In genomic region chr19:3375221-3376088, GRCh38 we compare ENCODE assay signal across 10 cellular contexts. TPM values are rescaled to one million over a fixed set of nuclear protein-coding genes. Genes with fewer than 3 reads are reported as not detected.
A peak's percentile ranks its signal among the peaks of the same experiment; 100 is the strongest.
DNase-seq lines count a peak whose midpoint lies in the region; ATAC-seq and TF ChIP-seq lines count a peak whose summit lies in the region.
"Had no signal": no experiment of that assay in that cellular context is flagged by ENCODE, and none has a peak within 500 bp of the region (broad histone marks: within the 10 kb centered on the region; RNA-seq: fewer than 3 reads in every experiment).

No MANE protein-coding gene starts in this region.

- no peaks in the 10 kb centered on the region for H3K27me3 Mint-ChIP-seq in stimulated activated naive CD8-positive, alpha-beta T cell treated with anti-CD3 and anti-CD28 coated beads, Interleukin-15, amount 100 ng/mL, for 72 hours

- H3K9me3 ChIP-seq in muscle layer of duodenum (ENCODE audit: control insufficient read depth in 1 of 2, low read length in 2 of 2): no peaks in the 10 kb centered on the region

- DNase-seq in fibroblast of the aortic adventitia (ENCODE audit: low read depth) (peak; percentile 64), ureter (ENCODE audit: low spot score) (peak; percentile 87), AG08395 (ENCODE audit: low spot score) (no peak), T-helper 9 cell (no peak)
- DNase-seq in stimulated activated naive CD8-positive, alpha-beta T cell treated with anti-CD3 and anti-CD28 coated beads, Interleukin-15, amount 100 ng/mL, for 72 hours: no peak
- DNase-seq: NCI-H1105 had no signal

- H3K4me3 Mint-ChIP-seq in stimulated activated naive CD8-positive, alpha-beta T cell treated with anti-CD3 and anti-CD28 coated beads, Interleukin-15, amount 100 ng/mL, for 72 hours: no peak overlapping the region
- H3K4me3 Mint-ChIP-seq: T-helper 1 cell treated with Interleukin-12 subunit alpha and Interleukin-12 subunit beta and Interleukin-4 antibody, amounts not matched to agents 30 μg/mL and 1 μg/mL, for 36 hours had no signal

- peaks cover 18% of the 10 kb centered on the region for H3K4me1 Mint-ChIP-seq in stimulated activated naive CD8-positive, alpha-beta T cell treated with anti-CD3 and anti-CD28 coated beads, Interleukin-15, amount 100 ng/mL, for 72 hours

- no peak for TF ChIP-seq POLR2A in GM18505 (IDR thresholded peaks at IDR 0.05; ENCODE audit: borderline replicate concordance, extremely low read depth, insufficient read depth, insufficient read length)

- H3K4me3 ChIP-seq in fibroblast of the aortic adventitia (ENCODE audit: low read depth, low read length): peak overlapping the region; percentile 22
- H3K4me3 ChIP-seq in muscle layer of duodenum (ENCODE audit: low read depth in 1 of 2, low read length in 2 of 2): peak overlapping the region in 1 of 2 donors; percentile 48

- no peaks in the 10 kb centered on the region for H3K9me3 Mint-ChIP-seq in stimulated activated naive CD8-positive, alpha-beta T cell treated with anti-CD3 and anti-CD28 coated beads, Interleukin-15, amount 100 ng/mL, for 72 hours
- H3K9me3 Mint-ChIP-seq: T-helper 1 cell treated with Interleukin-12 subunit alpha and Interleukin-12 subunit beta and Interleukin-4 antibody, amounts not matched to agents 30 μg/mL and 1 μg/mL, for 36 hours had no signal

- no peak overlapping the region for H3K27ac Mint-ChIP-seq in stimulated activated naive CD8-positive, alpha-beta T cell treated with anti-CD3 and anti-CD28 coated beads, Interleukin-15, amount 100 ng/mL, for 72 hours
- H3K27ac Mint-ChIP-seq: T-helper 1 cell treated with Interleukin-12 subunit alpha and Interleukin-12 subunit beta and Interleukin-4 antibody, amounts not matched to agents 30 μg/mL and 1 μg/mL, for 36 hours had no signal

- peaks cover 0 to 3% of the 10 kb centered on the region in 2 donors for H3K36me3 ChIP-seq in muscle layer of duodenum (ENCODE audit: control insufficient read depth in 1 of 2, insufficient read depth in 2 of 2, low read length in 2 of 2)

- no peak for TF ChIP-seq CTCF in fibroblast of the aortic adventitia (IDR thresholded peaks at IDR 0.05; ENCODE audit: insufficient read depth, low read length)

- H3K27me3 ChIP-seq in muscle layer of duodenum (ENCODE audit: low read depth, low read length): no peaks in the 10 kb centered on the region

- peak; percentile 83 for ATAC-seq in SK-N-SH treated with all-trans-retinoic acid at 6 μM for 48 hours
- ATAC-seq in stimulated activated naive CD8-positive, alpha-beta T cell treated with anti-CD3 and anti-CD28 coated beads, Interleukin-15, amount 100 ng/mL, for 72 hours: no peak
- ATAC-seq in GM18505 (IDR thresholded peaks at IDR 0.05; ENCODE audit: unreplicated experiment): no peak

- H3K27ac ChIP-seq in muscle layer of duodenum (ENCODE audit: low read length): peak overlapping the region; percentile 91

- peaks cover 5 to 41% of the 10 kb centered on the region in 2 donors for H3K4me1 ChIP-seq in muscle layer of duodenum (ENCODE audit: control insufficient read depth in 1 of 2, insufficient read depth in 2 of 2, low read length in 2 of 2)

TF ChIP-seq in SK-N-SH treated with all-trans-retinoic acid at 6 μM for 48 hours, 23 proteins besides CTCF, POLR2A, EP300 and RAD21:
- TF ChIP-seq ZFP30 (CRISPR knock-in tag; IDR thresholded peaks at IDR 0.05) (no peak), TSHZ2 (CRISPR knock-in tag; IDR thresholded peaks at IDR 0.05) (peak; percentile 67; the same call in 1 of the 2 replicates), TCF4 (CRISPR knock-in tag; IDR thresholded peaks at IDR 0.05; ENCODE audit: borderline replicate concordance) (peak; percentile 73), PATZ1 (CRISPR knock-in tag; IDR thresholded peaks at IDR 0.05; ENCODE audit: borderline replicate concordance) (peak; percentile 91)

RNA-seq across cellular contexts. Expression of gene NFIC, which starts 9.1 kb away (rescaled TPM):
- 79.5 and 83.2 TPM in 2 replicates for total RNA-seq in fibroblast of the aortic adventitia (ENCODE audit: low replicate concordance)
- total RNA-seq in ureter: 141 TPM

Comparison
In these comparisons a context has a peak if more than half of its experiments do, and no peak if none do; other contexts are left out.
1. DNase-seq: peak in fibroblast of the aortic adventitia (single experiment) and ureter (single experiment); none in stimulated activated naive CD8-positive, alpha-beta T cell treated with anti-CD3 and anti-CD28 coated beads, Interleukin-15, amount 100 ng/mL, for 72 hours (0 of 2), AG08395 (single experiment) and T-helper 9 cell (single experiment).